23 cellular contexts compared by ENCODE assay signal in the genomic region with DNA sequence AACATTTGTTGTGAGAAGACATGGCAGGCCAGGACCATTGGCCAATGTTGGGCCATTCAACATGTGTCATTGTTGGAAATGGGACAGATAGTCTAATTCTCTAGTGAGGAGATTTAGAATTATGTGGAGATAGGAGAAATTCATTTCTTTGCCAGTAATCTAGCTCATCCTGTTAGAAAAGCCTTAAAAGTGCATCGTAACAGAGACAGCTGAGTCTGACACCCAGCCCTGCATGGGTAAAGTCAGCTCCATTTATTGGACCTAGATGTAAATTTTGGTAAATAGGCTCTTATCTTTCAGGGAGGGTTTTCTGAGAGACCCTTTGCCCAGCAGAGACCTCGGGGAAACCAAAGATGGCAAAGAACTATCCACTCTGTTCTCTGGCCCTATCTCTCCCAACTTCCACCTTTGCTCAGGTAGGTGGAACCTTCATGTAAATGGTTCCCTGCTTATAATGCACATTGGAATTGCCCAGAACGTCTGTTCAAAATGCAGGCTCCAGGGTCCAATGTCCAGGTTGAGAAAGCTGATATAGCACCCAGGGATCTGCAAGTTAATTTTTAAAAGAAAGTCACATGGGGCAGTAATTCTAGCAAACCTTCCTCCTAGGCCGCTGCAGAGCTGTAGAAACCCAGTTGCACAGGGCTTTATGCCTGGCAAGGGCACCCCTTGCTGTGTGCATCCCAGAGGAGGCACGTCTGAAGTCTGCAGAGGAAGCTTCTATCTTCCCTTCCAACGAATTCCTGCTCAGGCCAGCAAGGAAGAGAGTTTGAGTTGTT.
A peak's percentile ranks its signal among the peaks of the same experiment; 100 is the strongest.
DNase-seq lines count a peak whose midpoint lies in the region; ATAC-seq, FAIRE-seq and TF ChIP-seq lines count a peak whose summit lies in the region.
"Had no signal": no experiment of that assay in that cellular context is flagged by ENCODE, and none has a peak within 500 bp of the region (broad histone marks: within the 10 kb centered on the region; RNA-seq: fewer than 3 reads in every experiment).

No MANE protein-coding gene starts in this region.

- CTCF ChIA-PET in A549 (lab: Yijun Ruan, JAX): no interaction called here

- TF ChIP-seq EP300 in A549 (IDR thresholded peaks at IDR 0.05): no peak

- H3K27ac ChIP-seq in A549: no peak overlapping the region; a peak in 1 of 6 replicates
- H3K27ac ChIP-seq: ascending aorta, left lung, SJSA1, upper lobe of right lung had no signal

- WGBS in A549 (ENCODE audit: missing lambda C conversion rate): 44% methylated on average over 6 of the region's 6 CpGs
- 94 to 96% methylated on average over 6 of the region's 6 CpGs for WGBS in lower leg skin, 2 donors

- no peaks in the 10 kb centered on the region for H3K9me3 Mint-ChIP-seq in neural crest cell
- H3K9me3 Mint-ChIP-seq: central memory CD8-positive, alpha-beta T cell had no signal

- no peak for FAIRE-seq in A549 (lab: Jason Lieb, UNC)

- POLR2A ChIA-PET in A549 (lab: Yijun Ruan, JAX): no interaction called here

- ATAC-seq in A549: no peak
- ATAC-seq: activated naive CD4-positive, alpha-beta T cell treated with anti-CD3 and anti-CD28 coated beads, Interleukin-2, amount 50 U/mL, for 72 hours; left lung; upper lobe of right lung had no signal

- no peak for TF ChIP-seq CTCF in A549 (IDR thresholded peaks at IDR 0.05)
- TF ChIP-seq CTCF in neural crest cell (conservative IDR thresholded peaks at IDR 0.05): no peak
- TF ChIP-seq CTCF in lower leg skin (IDR thresholded peaks at IDR 0.05): no peak

- H3K9me3 ChIP-seq in A549: peaks cover 7% of the 10 kb centered on the region; the same call in 1 of the 3 replicates
- H3K9me3 ChIP-seq: ascending aorta, HAP-1, left lung, SJSA1, upper lobe of right lung had no signal

- H3K4me1 Mint-ChIP-seq in neural crest cell: peaks cover 10% of the 10 kb centered on the region
- H3K4me1 Mint-ChIP-seq: activated CD4-positive, alpha-beta T cell treated with anti-CD3 and anti-CD28 coated beads, Interleukin-2, amount 10 ng/mL, durations not matched to agents 7 days and 5 days; central memory CD8-positive, alpha-beta T cell had no signal

- H3K36me3 Mint-ChIP-seq in neural crest cell (ENCODE audit: low read depth): no peaks in the 10 kb centered on the region

- TF ChIP-seq RAD21 in A549 (conservative IDR thresholded peaks at IDR 0.05 in 1 of 2, IDR thresholded peaks at IDR 0.05 in 1 of 2): no peak

- no peak overlapping the region for H3K4me3 Mint-ChIP-seq in neural crest cell
- H3K4me3 Mint-ChIP-seq: activated CD4-positive, alpha-beta T cell treated with anti-CD3 and anti-CD28 coated beads, Interleukin-2, amount 10 ng/mL, durations not matched to agents 7 days and 5 days; central memory CD8-positive, alpha-beta T cell had no signal

- TF ChIP-seq POLR2A in A549 (IDR thresholded peaks at IDR 0.05; ENCODE audit: low read length) (no peak), lower leg skin (IDR thresholded peaks at IDR 0.05) (no peak)

- peaks cover 8% of the 10 kb centered on the region for H3K27me3 Mint-ChIP-seq in neural crest cell (ENCODE audit: low read depth)
- H3K27me3 Mint-ChIP-seq: activated CD4-positive, alpha-beta T cell treated with anti-CD3 and anti-CD28 coated beads, Interleukin-2, amount 10 ng/mL, durations not matched to agents 7 days and 5 days had no signal

- peak in 1 of 2 experiments; percentile 21 for DNase-seq in A549 (ENCODE audit: low read depth in 1 of 2, low spot score in 1 of 2)
- DNase-seq in NCI-H526 treated with DMSO at 0.1 percent for 48 hours (lab: John Stamatoyannopoulos, UW): peak; percentile 12
- DNase-seq in kidney tubule cell (ENCODE audit: low spot score): peak; percentile 26
- no peak for DNase-seq in neural crest cell (ENCODE audit: low read depth, low spot score)
- DNase-seq in activated CD8-positive, alpha-beta memory T cell treated with anti-CD3 and anti-CD28 coated beads, Interleukin-2, amount 50 U/mL, for 48 hours: no peak
- DNase-seq in activated naive CD4-positive, alpha-beta T cell (lab: John Stamatoyannopoulos, UW): no peak
- DNase-seq in putamen (ENCODE audit: low spot score): no peak
- no peak for DNase-seq in lower leg skin (ENCODE audit: low spot score in 2 of 2)
- DNase-seq: activated CD4-positive, alpha-beta T cell treated with anti-CD3 and anti-CD28 coated beads, Interleukin-2, amount 10 ng/mL, durations not matched to agents 7 days and 5 days; COR-L47; head of caudate nucleus; left lung; midbrain; NCI-H1092; NCI-H187 treated with DMSO at 0.1 percent for 48 hours; NCI-H69; posterior cingulate gyrus; upper lobe of right lung had no signal

- H3K27ac Mint-ChIP-seq in neural crest cell (ENCODE audit: unreplicated experiment): peak overlapping the region; percentile 10
- H3K27ac Mint-ChIP-seq: activated CD4-positive, alpha-beta T cell treated with anti-CD3 and anti-CD28 coated beads, Interleukin-2, amount 10 ng/mL, durations not matched to agents 7 days and 5 days; activated naive CD4-positive, alpha-beta T cell treated with anti-CD3 and anti-CD28 coated beads, Interleukin-2, amount 50 U/mL, for 72 hours had no signal

- H3K4me2 ChIP-seq in A549: peak overlapping the region; percentile 47; the same call in 2 of the 3 replicates

- H3K4me1 ChIP-seq in A549: peaks cover 35% of the 10 kb centered on the region

- H3K4me3 ChIP-seq in A549: no peak overlapping the region
- no peak overlapping the region for H3K4me3 ChIP-seq in lower leg skin (ENCODE audit: low read depth, poor library complexity, severe bottlenecking)
- H3K4me3 ChIP-seq: ascending aorta, HAP-1, left lung, SJSA1, upper lobe of right lung had no signal

- intact Hi-C loops in lower leg skin (cut with DNase I; ENCODE audit: low total_unique reads): no loop called here

TF ChIP-seq in A549, 52 proteins besides CTCF, POLR2A, EP300 and RAD21:
- no peak for TF ChIP-seq ZFP36 (IDR thresholded peaks at IDR 0.05; ENCODE audit: borderline replicate concordance, partially characterized antibody)
- TF ChIP-seq RNF2 (IDR thresholded peaks at IDR 0.05; ENCODE audit: borderline replicate concordance, low read depth): no peak
- TF ChIP-seq, protein P1, sequence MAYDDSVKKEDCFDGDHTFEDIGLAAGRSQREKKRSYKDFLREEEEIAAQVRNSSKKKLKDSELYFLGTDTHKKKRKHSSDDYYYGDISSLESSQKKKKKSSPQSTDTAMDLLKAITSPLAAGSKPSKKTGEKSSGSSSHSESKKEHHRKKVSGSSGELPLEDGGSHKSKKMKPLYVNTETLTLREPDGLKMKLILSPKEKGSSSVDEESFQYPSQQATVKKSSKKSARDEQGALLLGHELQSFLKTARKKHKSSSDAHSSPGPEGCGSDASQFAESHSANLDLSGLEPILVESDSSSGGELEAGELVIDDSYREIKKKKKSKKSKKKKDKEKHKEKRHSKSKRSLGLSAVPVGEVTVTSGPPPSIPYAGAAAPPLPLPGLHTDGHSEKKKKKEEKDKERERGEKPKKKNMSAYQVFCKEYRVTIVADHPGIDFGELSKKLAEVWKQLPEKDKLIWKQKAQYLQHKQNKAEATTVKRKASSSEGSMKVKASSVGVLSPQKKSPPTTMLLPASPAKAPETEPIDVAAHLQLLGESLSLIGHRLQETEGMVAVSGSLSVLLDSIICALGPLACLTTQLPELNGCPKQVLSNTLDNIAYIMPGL (CRISPR knock-in tag; IDR thresholded peaks at IDR 0.05; ENCODE audit: borderline replicate concordance): no peak
- TF ChIP-seq, protein P2, sequence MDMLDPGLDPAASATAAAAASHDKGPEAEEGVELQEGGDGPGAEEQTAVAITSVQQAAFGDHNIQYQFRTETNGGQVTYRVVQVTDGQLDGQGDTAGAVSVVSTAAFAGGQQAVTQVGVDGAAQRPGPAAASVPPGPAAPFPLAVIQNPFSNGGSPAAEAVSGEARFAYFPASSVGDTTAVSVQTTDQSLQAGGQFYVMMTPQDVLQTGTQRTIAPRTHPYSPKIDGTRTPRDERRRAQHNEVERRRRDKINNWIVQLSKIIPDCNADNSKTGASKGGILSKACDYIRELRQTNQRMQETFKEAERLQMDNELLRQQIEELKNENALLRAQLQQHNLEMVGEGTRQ (IDR thresholded peaks at IDR 0.05): peak; percentile 11; the same call in 1 of the 2 replicates
- no peak for TF ChIP-seq SREBF2 (IDR thresholded peaks at IDR 0.05)

Comparison
In these comparisons a context has a peak if more than half of its experiments do, and no peak if none do; other contexts are left out.
1. DNase-seq: peak in NCI-H526 treated with DMSO at 0.1 percent for 48 hours (single experiment) and kidney tubule cell (single experiment); none in neural crest cell (single experiment), activated CD8-positive, alpha-beta memory T cell treated with anti-CD3 and anti-CD28 coated beads, Interleukin-2, amount 50 U/mL, for 48 hours (single experiment), activated naive CD4-positive, alpha-beta T cell (0 of 4), putamen (single experiment) and lower leg skin (0 of 2).